32 cellular contexts compared by ENCODE assay signal in genomic region chr9:130623466-130623865, GRCh38. TPM values are rescaled to one million over a fixed set of nuclear protein-coding genes. Genes with fewer than 3 reads are reported as not detected.
"Had no signal": no experiment of that assay in that cellular context is flagged by ENCODE, and none has a peak within 500 bp of the region (broad histone marks: within the 10 kb centered on the region; RNA-seq: fewer than 3 reads in every experiment).

No MANE protein-coding gene starts in this region.

- H3K27ac ChIP-seq: neural progenitor cell, ovary, parathyroid adenoma, psoas muscle, right lobe of liver, skin epidermis, spleen, suprapubic skin, testis, tibial artery, transverse colon, upper lobe of right lung, uterus had no signal

- H3K36me3 ChIP-seq: neural progenitor cell, ovary, uterus had no signal

- H3K27me3 ChIP-seq: neural progenitor cell, ovary, right lobe of liver, spleen, suprapubic skin, testis, tibial artery, transverse colon, upper lobe of right lung, uterus had no signal

- H3K9me3 ChIP-seq: ovary, psoas muscle, right lobe of liver, spleen, suprapubic skin, testis, tibial artery, transverse colon, upper lobe of right lung, uterus had no signal

- ATAC-seq: natural killer cell; psoas muscle; right cardiac atrium; stimulated activated memory B cell treated with anti-CD40 and anti-IgM and Interleukin-4, amounts not matched to agents 10 μg/mL and 1 μg/mL and 100 μg/mL, for 72 hours; stimulated activated naive CD8-positive, alpha-beta T cell treated with anti-CD3 and anti-CD28 coated beads, Interleukin-15, amount 100 ng/mL, for 72 hours; stimulated activated naive CD8-positive, alpha-beta T cell treated with anti-CD3 and anti-CD28 coated beads, Interleukin-15, Interleukin-2, amounts not matched to agents 100 U/mL and 50 U/mL, for 24 hours; upper lobe of right lung had no signal

- H3K4me1 ChIP-seq: neural progenitor cell, parathyroid adenoma, psoas muscle, spleen, suprapubic skin, testis, tibial artery, transverse colon, upper lobe of right lung, uterus had no signal

- H3K4me3 ChIP-seq: neural progenitor cell, ovary, psoas muscle, right lobe of liver, skin epidermis, smooth muscle cell, spleen, suprapubic skin, testis, tibial artery, transverse colon, upper lobe of right lung, uterus had no signal

- DNase-seq: natural killer cell; occipital lobe; ovary; posterior cingulate gyrus; psoas muscle; right cardiac atrium; right lobe of liver; spleen; stimulated activated CD4-positive, alpha-beta T cell treated with anti-CD3 and anti-CD28 coated beads, Interleukin-12 subunit alpha, Interleukin-12 subunit beta, amount 100 ng/mL, for 4 hours; stimulated activated CD4-positive, alpha-beta T cell treated with anti-CD3 and anti-CD28 coated beads, Interleukin-1b, Interleukin-23, amount 100 ng/mL, for 48 hours; stimulated activated CD4-positive, alpha-beta T cell treated with anti-CD3 and anti-CD28 coated beads, Interleukin-4, amount 100 ng/mL, for 1 hour; stimulated activated CD4-positive, alpha-beta T cell treated with anti-CD3 and anti-CD28 coated beads, Interleukin-4, amount 100 ng/mL, for 4 hours; stimulated activated CD8-positive, alpha-beta memory T cell treated with anti-CD3 and anti-CD28 coated beads, Interleukin-4, amount 100 ng/mL, for 48 hours; stimulated activated naive CD4-positive, alpha-beta T cell; stimulated activated naive CD8-positive, alpha-beta T cell treated with anti-CD3 and anti-CD28 coated beads, Interleukin-15, amount 100 ng/mL, for 72 hours; stimulated activated naive CD8-positive, alpha-beta T cell treated with anti-CD3 and anti-CD28 coated beads, Interleukin-15, Interleukin-2, amounts not matched to agents 100 U/mL and 50 U/mL, for 24 hours; substantia nigra; testis; tibial artery; transverse colon; upper lobe of right lung; uterus had no signal

RNA-seq across cellular contexts. Expression of gene PRDM12, which starts 40.9 kb away (rescaled TPM):
- total RNA-seq: occipital lobe, osteoblast, ovary, progenitor cell of endocrine pancreas, psoas muscle, renal cortical epithelial cell, right cardiac atrium, smooth muscle cell, spleen, suprapubic skin, transverse colon, upper lobe of right lung, urinary bladder, uterus had no signal
